25 cellular contexts compared by ENCODE assay signal in the genomic region with DNA sequence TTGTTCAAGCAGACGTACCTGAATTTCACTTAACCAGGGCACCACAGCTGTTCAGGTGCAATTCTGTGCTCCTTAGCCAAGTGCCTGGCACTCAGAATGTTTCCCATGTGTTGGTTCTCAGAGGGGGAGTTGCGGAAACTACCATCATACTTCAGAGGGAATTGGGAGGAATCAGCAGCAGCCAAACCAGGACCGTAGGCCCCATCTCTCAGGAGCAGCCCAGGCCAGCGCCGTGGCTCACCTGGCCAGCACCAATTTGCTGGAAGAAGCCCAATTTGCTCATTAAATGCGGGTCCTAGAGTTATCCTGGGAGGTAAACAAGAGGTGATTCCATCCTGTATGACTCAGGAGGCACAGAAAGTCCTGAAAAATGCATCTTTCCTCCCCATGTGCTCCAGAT.
"Had no signal": no experiment of that assay in that cellular context is flagged by ENCODE, and none has a peak within 500 bp of the region (broad histone marks: within the 10 kb centered on the region; RNA-seq: fewer than 3 reads in every experiment).

No MANE protein-coding gene starts in this region.

- FAIRE-seq: HepG2, RCC 7860 had no signal

- H3K36me3 ChIP-seq: MG63, SJSA1 had no signal

- H3K27ac ChIP-seq: SJSA1, SK-N-MC had no signal

- DNase-seq: IMR-90, Karpas-422, KG1, MG63, NCI-H1092, NCI-H1105 treated with DMSO at 0.1 percent for 48 hours, NCI-H1417 treated with DMSO at 0.1 percent for 48 hours, NCI-H146, NCI-H1694 treated with DMSO at 0.1 percent for 48 hours, NCI-H1930, NCI-H2081 treated with DMSO at 0.1 percent for 48 hours, NCI-H2171, NCI-H226, NCI-H446, NCI-H510A, NCI-H524 treated with DMSO at 0.1 percent for 48 hours, NCI-H69, NCI-H774, Right ventricle myocardium superior, RPMI8226, SIG-M5 had no signal

- H3K4me3 ChIP-seq: MG63, SJSA1, SK-N-MC had no signal

- H3K4me1 ChIP-seq: SJSA1 had no signal

- H3K27me3 ChIP-seq: MG63, SJSA1 had no signal

- ATAC-seq: HepG2 had no signal
